8 cellular contexts compared by ENCODE assay signal in genomic region chr21:31660134-31660565, GRCh38. TPM values are rescaled to one million over a fixed set of nuclear protein-coding genes. Genes with fewer than 3 reads are reported as not detected.
DNase-seq lines count a peak whose midpoint lies in the region; ATAC-seq lines count a peak whose summit lies in the region.

No MANE protein-coding gene starts in this region.

- peaks cover 2% of the 10 kb centered on the region; the same call in 1 of the 2 replicates for H3K4me1 ChIP-seq in iPS-20b (ENCODE audit: insufficient read depth, low read length)
- H3K4me1 ChIP-seq in skeletal muscle satellite cell (ENCODE audit: control insufficient read depth, insufficient read depth, low read length) = peaks cover 15% of the 10 kb centered on the region

- H3K36me3 Mint-ChIP-seq in activated CD8-positive, alpha-beta memory T cell treated with anti-CD3 and anti-CD28 coated beads, Interleukin-2, amount 10 ng/mL, durations not matched to agents 7 days and 5 days = peaks cover 26% of the 10 kb centered on the region

- peak overlapping the region; percentile 93 for H3K4me2 ChIP-seq in skeletal muscle satellite cell (ENCODE audit: low read length)

- H3K4me3 ChIP-seq in iPS-20b (ENCODE audit: low read length) = peak overlapping the region; percentile 78
- H3K4me3 ChIP-seq in skeletal muscle satellite cell (ENCODE audit: low read length) = peak overlapping the region; percentile 94

- H3K27ac ChIP-seq in iPS-20b (ENCODE audit: low read length) = no peak overlapping the region

- peaks cover 28% of the 10 kb centered on the region; the same call in 1 of the 2 replicates for H3K36me3 ChIP-seq in iPS-20b (ENCODE audit: insufficient read depth, low read depth, low read length)
- peaks cover 13% of the 10 kb centered on the region for H3K36me3 ChIP-seq in skeletal muscle satellite cell (ENCODE audit: insufficient read depth, low read length)

- no peaks in the 10 kb centered on the region for H3K9me3 ChIP-seq in iPS-20b (ENCODE audit: insufficient read depth, low read depth, low read length)
- H3K9me3 ChIP-seq in skeletal muscle satellite cell (replicated peaks; ENCODE audit: low read length) = no peaks in the 10 kb centered on the region

- peaks cover 66% of the 10 kb centered on the region for H3K4me1 Mint-ChIP-seq in activated CD8-positive, alpha-beta memory T cell treated with anti-CD3 and anti-CD28 coated beads, Interleukin-2, amount 10 ng/mL, durations not matched to agents 7 days and 5 days

- H3K27me3 ChIP-seq in iPS-20b (ENCODE audit: insufficient read depth, low read length) (no peaks in the 10 kb centered on the region), skeletal muscle satellite cell (ENCODE audit: control insufficient read depth, insufficient read depth, low read length) (no peaks in the 10 kb centered on the region)

- H3K27ac Mint-ChIP-seq in activated CD8-positive, alpha-beta memory T cell treated with anti-CD3 and anti-CD28 coated beads, Interleukin-2, amount 10 ng/mL, durations not matched to agents 7 days and 5 days = peak overlapping the region; percentile 86

- CTCF ChIA-PET in activated CD8-positive, alpha-beta memory T cell treated with anti-CD3 and anti-CD28 coated beads, Interleukin-2, amount 10 ng/mL, durations not matched to agents 7 days and 5 days (lab: Charles Lee) = no interaction called here

- ATAC-seq in activated CD8-positive, alpha-beta memory T cell treated with anti-CD3 and anti-CD28 coated beads, Interleukin-2, amount 10 ng/mL, durations not matched to agents 7 days and 5 days = peak; percentile 28
- peak; percentile 32 for ATAC-seq in HG02571 (IDR thresholded peaks at IDR 0.05; ENCODE audit: unreplicated experiment)

- peak; percentile 57 for DNase-seq in activated CD8-positive, alpha-beta memory T cell treated with anti-CD3 and anti-CD28 coated beads, Interleukin-2, amount 10 ng/mL, durations not matched to agents 7 days and 5 days
- DNase-seq in activated CD8-positive, alpha-beta memory T cell treated with anti-CD3 and anti-CD28 coated beads for 24 hours = no peak
- DNase-seq in NCI-H1092 (lab: John Stamatoyannopoulos, UW) = peak; percentile 2
- DNase-seq in astrocyte of the hippocampus (ENCODE audit: low read depth, low spot score) = peak; percentile 71
- no peak for DNase-seq in 8988T

- H3K9me3 Mint-ChIP-seq in activated CD8-positive, alpha-beta memory T cell treated with anti-CD3 and anti-CD28 coated beads, Interleukin-2, amount 10 ng/mL, durations not matched to agents 7 days and 5 days (ENCODE audit: low read depth) = no peaks in the 10 kb centered on the region

- H3K4me3 Mint-ChIP-seq in activated CD8-positive, alpha-beta memory T cell treated with anti-CD3 and anti-CD28 coated beads, Interleukin-2, amount 10 ng/mL, durations not matched to agents 7 days and 5 days = peak overlapping the region; percentile 90

- H3K9ac ChIP-seq in iPS-20b (ENCODE audit: low read depth, low read length) (peak overlapping the region; percentile 76; the same call in 1 of the 2 replicates), skeletal muscle satellite cell (ENCODE audit: low read depth, low read length) (peak overlapping the region; percentile 91)

- H3K27me3 Mint-ChIP-seq in activated CD8-positive, alpha-beta memory T cell treated with anti-CD3 and anti-CD28 coated beads, Interleukin-2, amount 10 ng/mL, durations not matched to agents 7 days and 5 days = no peaks in the 10 kb centered on the region

RNA-seq across cellular contexts. Expression of gene SOD1, which starts 0.7 kb away (rescaled TPM):
- 100 to 1,000 TPM; 190 to 265 TPM for total RNA-seq in activated CD8-positive, alpha-beta memory T cell treated with anti-CD3 and anti-CD28 coated beads, Interleukin-2, amount 10 ng/mL, durations not matched to agents 7 days and 5 days
- 227 and 288 TPM in 2 replicates for total RNA-seq in skeletal muscle satellite cell (2012; rRNA removed)

Comparison
In these comparisons a context has a peak if more than half of its experiments do, and no peak if none do; other contexts are left out.
1. DNase-seq: peak in activated CD8-positive, alpha-beta memory T cell treated with anti-CD3 and anti-CD28 coated beads, Interleukin-2, amount 10 ng/mL, durations not matched to agents 7 days and 5 days (single experiment), NCI-H1092 (single experiment) and astrocyte of the hippocampus (single experiment); none in activated CD8-positive, alpha-beta memory T cell treated with anti-CD3 and anti-CD28 coated beads for 24 hours (single experiment) and 8988T (single experiment).